ENCODE assay signal across 25 cellular contexts in genomic region chr5:125976421-125977060, GRCh38.
"Had no signal": no experiment of that assay in that cellular context is flagged by ENCODE, and none has a peak within 500 bp of the region (broad histone marks: within the 10 kb centered on the region; RNA-seq: fewer than 3 reads in every experiment).

No MANE protein-coding gene starts in this region.

- H3K27ac Mint-ChIP-seq: dendritic cell treated with granulocyte-macrophage colony-stimulating factor and Interleukin-4, amounts not matched to agents 40 ng/mL and 50 ng/mL, for 4 days; endodermal cell; immature natural killer cell; memory B cell; natural killer cell; stimulated activated memory B cell treated with anti-CD40 and anti-IgM and Interleukin-4, amounts not matched to agents 10 μg/mL and 1 μg/mL and 100 μg/mL, for 72 hours; type B pancreatic cell had no signal

- H3K9me3 ChIP-seq: colonic mucosa, esophagus muscularis mucosa, lower lobe of right lung, neutrophil, pancreas, right atrium auricular region, testis, tibial artery had no signal

- H3K36me3 Mint-ChIP-seq: immature natural killer cell; memory B cell; natural killer cell; stimulated activated memory B cell treated with anti-CD40 and anti-IgM and Interleukin-4, amounts not matched to agents 10 μg/mL and 1 μg/mL and 100 μg/mL, for 72 hours; type B pancreatic cell had no signal

- H3K4me3 ChIP-seq: colonic mucosa, esophagus muscularis mucosa, lower lobe of right lung, pancreas, right atrium auricular region, testis, tibial artery had no signal

- FAIRE-seq: endothelial cell of umbilical vein, frontal cortex, keratinocyte, pancreas had no signal

- DNase-seq: colonic mucosa; effector CD8-positive, alpha-beta T cell; endodermal cell; hypothalamus; immature natural killer cell; left ventricle myocardium superior; lower lobe of right lung; natural killer cell; pancreas; stimulated activated CD4-positive, alpha-beta T cell treated with anti-CD3 and anti-CD28 coated beads, Interleukin-4, amount 100 ng/mL, for 4 hours; stimulated activated naive CD8-positive, alpha-beta T cell treated with anti-CD3 and anti-CD28 coated beads, Interleukin-15, Interleukin-2, amounts not matched to agents 100 U/mL and 50 U/mL, for 24 hours; substantia nigra; testis; tibial artery had no signal

- H3K4me1 Mint-ChIP-seq: immature natural killer cell; memory B cell; natural killer cell; stimulated activated memory B cell treated with anti-CD40 and anti-IgM and Interleukin-4, amounts not matched to agents 10 μg/mL and 1 μg/mL and 100 μg/mL, for 72 hours had no signal

- H3K27me3 ChIP-seq: colonic mucosa, esophagus muscularis mucosa, neutrophil, pancreas, right atrium auricular region, testis, tibial artery had no signal

- H3K4me3 Mint-ChIP-seq: dendritic cell treated with granulocyte-macrophage colony-stimulating factor and Interleukin-4, amounts not matched to agents 40 ng/mL and 50 ng/mL, for 4 days; endodermal cell; immature natural killer cell; memory B cell; natural killer cell; neural crest cell; stimulated activated memory B cell treated with anti-CD40 and anti-IgM and Interleukin-4, amounts not matched to agents 10 μg/mL and 1 μg/mL and 100 μg/mL, for 72 hours; type B pancreatic cell had no signal

- H3K36me3 ChIP-seq: colonic mucosa, esophagus muscularis mucosa, lower lobe of right lung, neutrophil, pancreas, right atrium auricular region, tibial artery had no signal

- H3K27me3 Mint-ChIP-seq: dendritic cell treated with granulocyte-macrophage colony-stimulating factor and Interleukin-4, amounts not matched to agents 40 ng/mL and 50 ng/mL, for 4 days had no signal

- H3K9me3 Mint-ChIP-seq: endodermal cell; memory B cell; neural crest cell; stimulated activated memory B cell treated with anti-CD40 and anti-IgM and Interleukin-4, amounts not matched to agents 10 μg/mL and 1 μg/mL and 100 μg/mL, for 72 hours; type B pancreatic cell had no signal

- H3K27ac ChIP-seq: colonic mucosa, esophagus muscularis mucosa, lower lobe of right lung, neutrophil, pancreas, right atrium auricular region, testis, tibial artery had no signal
